10 cellular contexts compared by ENCODE assay signal in genomic region chr5:169350759-169351240, GRCh38. TPM values are rescaled to one million over a fixed set of nuclear protein-coding genes. Genes with fewer than 3 reads are reported as not detected.
DNase-seq lines count a peak whose midpoint lies in the region; ATAC-seq and TF ChIP-seq lines count a peak whose summit lies in the region.
"Had no signal": no experiment of that assay in that cellular context is flagged by ENCODE, and none has a peak within 500 bp of the region (broad histone marks: within the 10 kb centered on the region; RNA-seq: fewer than 3 reads in every experiment).

No MANE protein-coding gene starts in this region.

- no peak overlapping the region for H3K4me3 ChIP-seq in fibroblast of villous mesenchyme (ENCODE audit: low read depth, low read length)
- H3K4me3 ChIP-seq: breast epithelium had no signal

- DNase-seq in RKO (ENCODE audit: low spot score) (peak; percentile 72), fibroblast of villous mesenchyme (ENCODE audit: low read depth) (peak; percentile 72), stromal cell of bone marrow (ENCODE audit: low read depth) (peak; percentile 94), occipital lobe (lab: John Stamatoyannopoulos, UW) (no peak), NCI-H1694 treated with DMSO at 0.1 percent for 48 hours (lab: John Stamatoyannopoulos, UW) (no peak)
- DNase-seq: T-helper 1 cell had no signal

- no peak for TF ChIP-seq CTCF in fibroblast of villous mesenchyme (IDR thresholded peaks at IDR 0.05; ENCODE audit: insufficient read depth, low read depth, low read length)

- ATAC-seq in GM18907 (IDR thresholded peaks at IDR 0.05; ENCODE audit: unreplicated experiment) (peak; percentile 77), HG03565 (IDR thresholded peaks at IDR 0.05; ENCODE audit: unreplicated experiment) (no peak), HG03439 (IDR thresholded peaks at IDR 0.05; ENCODE audit: unreplicated experiment) (no peak)

RNA-seq across cellular contexts. Expression of gene SLIT3, which starts 49.9 kb away (rescaled TPM):
- total RNA-seq in fibroblast of villous mesenchyme: under 0.01 and 0.64 TPM in 2 replicates
- total RNA-seq in occipital lobe: 0.78 TPM

Comparison
In these comparisons a context has a peak if more than half of its experiments do, and no peak if none do; other contexts are left out.
1. DNase-seq: peak in RKO (single experiment), fibroblast of villous mesenchyme (single experiment) and stromal cell of bone marrow (single experiment); none in occipital lobe (single experiment) and NCI-H1694 treated with DMSO at 0.1 percent for 48 hours (single experiment).